In genomic region chr2:88049601-88050000, GRCh38 we compare ENCODE assay signal across 25 cellular contexts. TPM values are rescaled to one million over a fixed set of nuclear protein-coding genes. Genes with fewer than 3 reads are reported as not detected.
DNase-seq lines count a peak whose midpoint lies in the region; ATAC-seq, FAIRE-seq and TF ChIP-seq lines count a peak whose summit lies in the region.
"Had no signal": no experiment of that assay in that cellular context is flagged by ENCODE, and none has a peak within 500 bp of the region (broad histone marks: within the 10 kb centered on the region; RNA-seq: fewer than 3 reads in every experiment).

No MANE protein-coding gene starts in this region.

- H3K14ac ChIP-seq in trophoblast cell (ENCODE audit: low read length): no peak overlapping the region

- no peak for ATAC-seq in CD8-positive, alpha-beta T cell
- ATAC-seq in HG03159 (IDR thresholded peaks at IDR 0.05; ENCODE audit: unreplicated experiment): peak; percentile 57
- ATAC-seq in activated naive CD8-positive, alpha-beta T cell treated with anti-CD3 and anti-CD28 coated beads, Interleukin-2, amount 50 U/mL, for 24 hours: no peak
- ATAC-seq: GM12878 had no signal

- H3K4me1 ChIP-seq in CD8-positive, alpha-beta T cell (ENCODE audit: insufficient read depth, low read length): peaks cover 13% of the 10 kb centered on the region
- peaks cover 6% of the 10 kb centered on the region in 2 experiments for H3K4me1 ChIP-seq in trophoblast cell (ENCODE audit: control insufficient read depth in 1 of 2, insufficient read depth in 2 of 2, low read length in 2 of 2)

- no peak overlapping the region for H3K23ac ChIP-seq in trophoblast cell (ENCODE audit: low read length)

- H3K18ac ChIP-seq in trophoblast cell (ENCODE audit: low read length): no peak overlapping the region

- no peaks in the 10 kb centered on the region for H3K9me3 ChIP-seq in CD8-positive, alpha-beta T cell (ENCODE audit: low read length)
- H3K9me3 ChIP-seq in trophoblast cell (ENCODE audit: insufficient read depth, low read depth, low read length): no peaks in the 10 kb centered on the region
- H3K9me3 ChIP-seq: SJSA1 had no signal

- H4K8ac ChIP-seq in trophoblast cell (ENCODE audit: low read depth, low read length): no peak overlapping the region

- peaks cover 2% of the 10 kb centered on the region for H3K79me2 ChIP-seq in trophoblast cell (ENCODE audit: control insufficient read depth, insufficient read depth, low read length, poor library complexity)

- no peak overlapping the region for H2BK5ac ChIP-seq in trophoblast cell (ENCODE audit: low read depth, low read length, poor library complexity)

- POLR2A ChIA-PET in CD8-positive, alpha-beta T cell (lab: Charles Lee): no interaction called here

- no peak overlapping the region for H2BK12ac ChIP-seq in trophoblast cell (ENCODE audit: low read length)

- no peak overlapping the region for H3K4me2 ChIP-seq in trophoblast cell (ENCODE audit: low read length)

- peak overlapping the region; percentile 30 for H3K27ac Mint-ChIP-seq in CD8-positive, alpha-beta T cell
- peak overlapping the region; percentile 31 for H3K27ac Mint-ChIP-seq in activated naive CD8-positive, alpha-beta T cell treated with anti-CD3 and anti-CD28 coated beads, Interleukin-2, amount 50 U/mL, for 24 hours
- no peak overlapping the region for H3K27ac Mint-ChIP-seq in activated T-cell treated with anti-CD3 and anti-CD28 coated beads, Interleukin-2, amount 50 U/mL, for 24 hours

- H3K4me3 Mint-ChIP-seq in CD8-positive, alpha-beta T cell: no peak overlapping the region
- no peak overlapping the region for H3K4me3 Mint-ChIP-seq in activated naive CD8-positive, alpha-beta T cell treated with anti-CD3 and anti-CD28 coated beads, Interleukin-2, amount 50 U/mL, for 24 hours
- H3K4me3 Mint-ChIP-seq in activated T-cell treated with anti-CD3 and anti-CD28 coated beads, Interleukin-2, amount 50 U/mL, for 24 hours: no peak overlapping the region
- H3K4me3 Mint-ChIP-seq: CD14-positive monocyte had no signal

- H3K27me3 Mint-ChIP-seq in CD8-positive, alpha-beta T cell (ENCODE audit: low read depth): no peaks in the 10 kb centered on the region
- no peaks in the 10 kb centered on the region for H3K27me3 Mint-ChIP-seq in activated naive CD8-positive, alpha-beta T cell treated with anti-CD3 and anti-CD28 coated beads, Interleukin-2, amount 50 U/mL, for 24 hours
- no peaks in the 10 kb centered on the region for H3K27me3 Mint-ChIP-seq in activated T-cell treated with anti-CD3 and anti-CD28 coated beads, Interleukin-2, amount 50 U/mL, for 24 hours

- H3K79me1 ChIP-seq in trophoblast cell (ENCODE audit: low read length): no peaks in the 10 kb centered on the region

- peaks cover 53% of the 10 kb centered on the region for H3K4me1 Mint-ChIP-seq in CD8-positive, alpha-beta T cell (ENCODE audit: low read depth)
- H3K4me1 Mint-ChIP-seq in activated naive CD8-positive, alpha-beta T cell treated with anti-CD3 and anti-CD28 coated beads, Interleukin-2, amount 50 U/mL, for 24 hours: peaks cover 76% of the 10 kb centered on the region
- peaks cover 77% of the 10 kb centered on the region for H3K4me1 Mint-ChIP-seq in activated T-cell treated with anti-CD3 and anti-CD28 coated beads, Interleukin-2, amount 50 U/mL, for 24 hours (ENCODE audit: low read depth)

- no peak overlapping the region for H2AK5ac ChIP-seq in trophoblast cell (ENCODE audit: low read length)

- H3K36me3 ChIP-seq in CD8-positive, alpha-beta T cell (ENCODE audit: insufficient read depth, low read length): no peaks in the 10 kb centered on the region
- H3K36me3 ChIP-seq in trophoblast cell (ENCODE audit: control insufficient read depth in 1 of 2, insufficient read depth in 2 of 2, low read length in 2 of 2): peaks cover 0 to 2% of the 10 kb centered on the region in 2 experiments

- peaks cover 21% of the 10 kb centered on the region for H3K36me3 Mint-ChIP-seq in CD8-positive, alpha-beta T cell
- peaks cover 52% of the 10 kb centered on the region for H3K36me3 Mint-ChIP-seq in activated naive CD8-positive, alpha-beta T cell treated with anti-CD3 and anti-CD28 coated beads, Interleukin-2, amount 50 U/mL, for 24 hours (ENCODE audit: low read depth)
- H3K36me3 Mint-ChIP-seq in activated T-cell treated with anti-CD3 and anti-CD28 coated beads, Interleukin-2, amount 50 U/mL, for 24 hours (ENCODE audit: low read depth): peaks cover 63% of the 10 kb centered on the region

- no peak overlapping the region for H3K27ac ChIP-seq in CD8-positive, alpha-beta T cell (ENCODE audit: low read depth, low read length)
- no peak overlapping the region for H3K27ac ChIP-seq in trophoblast cell (ENCODE audit: low read depth, low read length)
- H3K27ac ChIP-seq: RWPE1, SJSA1 had no signal

- WGBS in trophoblast cell (ENCODE audit: extremely low coverage, insufficient coverage, insufficient read length): no CpG with 5 or more reads among the region's 1 CpG

- DNase-seq in CD8-positive, alpha-beta T cell: no peak
- DNase-seq in GM19239 (ENCODE audit: insufficient read length, low spot score) (no peak), mucosa of gallbladder (ENCODE audit: low spot score) (no peak), NCI-H446 (lab: John Stamatoyannopoulos, UW) (no peak), trophoblast cell (no peak)
- DNase-seq in activated naive CD8-positive, alpha-beta T cell treated with anti-CD3 and anti-CD28 coated beads, Interleukin-2, amount 50 U/mL, for 24 hours: no peak
- no peak for DNase-seq in activated T-cell treated with anti-CD3 and anti-CD28 coated beads, Interleukin-2, amount 50 U/mL, for 24 hours
- DNase-seq: DMS79; HCEC 1CT; IMR-90; Kasumi-1; NCI-H1417; NCI-H1930; NCI-H524; NK-92 treated with Interleukin-12 subunit alpha and Interleukin-12 subunit beta, amount 100 ng/mL, for 24 hours; OCI-M1; SW 1271 had no signal

- no peak overlapping the region for H4K91ac ChIP-seq in trophoblast cell (ENCODE audit: low read depth, low read length)

- no peak for TF ChIP-seq CTCF in CD8-positive, alpha-beta T cell (IDR thresholded peaks at IDR 0.05)

- no peak overlapping the region for H3K9ac ChIP-seq in trophoblast cell (ENCODE audit: low read length)

- H4K12ac ChIP-seq in trophoblast cell (ENCODE audit: low read depth, low read length): no peak overlapping the region

- no peak overlapping the region for H3K4me3 ChIP-seq in CD8-positive, alpha-beta T cell (ENCODE audit: low read depth, low read length)
- no peak overlapping the region for H3K4me3 ChIP-seq in trophoblast cell (ENCODE audit: low read depth, low read length)
- H3K4me3 ChIP-seq: GM12878, SJSA1 had no signal

- no peaks in the 10 kb centered on the region for H3K9me3 Mint-ChIP-seq in CD8-positive, alpha-beta T cell
- no peaks in the 10 kb centered on the region for H3K9me3 Mint-ChIP-seq in activated naive CD8-positive, alpha-beta T cell treated with anti-CD3 and anti-CD28 coated beads, Interleukin-2, amount 50 U/mL, for 24 hours
- no peaks in the 10 kb centered on the region for H3K9me3 Mint-ChIP-seq in activated T-cell treated with anti-CD3 and anti-CD28 coated beads, Interleukin-2, amount 50 U/mL, for 24 hours
- H3K9me3 Mint-ChIP-seq: CD14-positive monocyte had no signal

- H2BK120ac ChIP-seq in trophoblast cell (ENCODE audit: insufficient read depth, low read length, poor library complexity): no peak overlapping the region

- H3K27me3 ChIP-seq in CD8-positive, alpha-beta T cell (ENCODE audit: insufficient read depth, low read length): no peaks in the 10 kb centered on the region
- no peaks in the 10 kb centered on the region for H3K27me3 ChIP-seq in trophoblast cell (ENCODE audit: insufficient read depth, low read length)
- H3K27me3 ChIP-seq: SJSA1 had no signal

- peak; percentile 62 for FAIRE-seq in GM19239 (lab: Jason Lieb, UNC)
- FAIRE-seq: GM12878, GM18507 had no signal

- CTCF ChIA-PET in CD8-positive, alpha-beta T cell (lab: Charles Lee): interaction anchor here (2.0 to 2.1 kb wide), 2 partner anchors 11 to 111 kb away, joined by 7 to 9 read pairs; no protein-coding TSS in a partner anchor

- H2AFZ ChIP-seq in trophoblast cell (ENCODE audit: insufficient read depth, low read length, poor library complexity): no peak overlapping the region

- intact Hi-C loops in CD8-positive, alpha-beta T cell (cut with DNase I, micrococcal nuclease): no loop called here

- H3K4ac ChIP-seq in trophoblast cell (ENCODE audit: low read depth, low read length): no peak overlapping the region

RNA-seq across cellular contexts. Expression of gene KRCC1, which starts 6.0 kb away (rescaled TPM):
- 1 to 10 TPM; 3.1 to 3.6 TPM for total RNA-seq in CD8-positive, alpha-beta T cell
- 23.8 TPM for total RNA-seq in mucosa of gallbladder
- polyA plus RNA-seq in trophoblast cell (2013): 18.5 and 19.1 TPM in 2 replicates

RNA-seq across cellular contexts. Expression of gene SMYD1, which starts 18.0 kb away (rescaled TPM):
- total RNA-seq in CD8-positive, alpha-beta T cell: not detected
- 7.3 TPM for total RNA-seq in mucosa of gallbladder
- polyA plus RNA-seq in trophoblast cell (2013): 3.2 and 4.2 TPM in 2 replicates
- total RNA-seq: A673, G401, GM12878, IMR-90, SJSA1 had no signal
- polyA plus RNA-seq: CD14-positive monocyte, IMR-90 had no signal

RNA-seq across cellular contexts. Expression of gene RNU2-63P, which starts 33.3 kb away (rescaled TPM):
- total RNA-seq in CD8-positive, alpha-beta T cell: 1 to 10 TPM; 4.4 to 9.1 TPM
- total RNA-seq in mucosa of gallbladder: not detected
- not detected in 2 replicates for polyA plus RNA-seq in trophoblast cell (2013)
- total RNA-seq: G401 had no signal
- polyA plus RNA-seq: IMR-90 had no signal
